Comparison of ENCODE assay signal across 21 cellular contexts in genomic region chr15:25931846-25932245, GRCh38.
A peak's percentile ranks its signal among the peaks of the same experiment; 100 is the strongest.
DNase-seq lines count a peak whose midpoint lies in the region; ATAC-seq lines count a peak whose summit lies in the region.
"Had no signal": no experiment of that assay in that cellular context is flagged by ENCODE, and none has a peak within 500 bp of the region (broad histone marks: within the 10 kb centered on the region; RNA-seq: fewer than 3 reads in every experiment).

No MANE protein-coding gene starts in this region.

- DNase-seq in EH (ENCODE audit: low read depth) (peak; percentile 10), epidermal melanocyte (ENCODE audit: insufficient read length, low spot score) (peak; percentile 49), kidney glomerular epithelial cell (lab: John Stamatoyannopoulos, UW) (peak; percentile 15), stromal cell of bone marrow (ENCODE audit: low read depth) (peak; percentile 14), NCI-H2029 (lab: John Stamatoyannopoulos, UW) (no peak)
- DNase-seq: CD4-positive, CD25-positive, alpha-beta regulatory T cell; DMS53; GOT3; HFFc6; Karpas-422; NCI-H1092 treated with DMSO at 0.1 percent for 48 hours; NCI-H1436; NCI-H187; NCI-H446 treated with DMSO at 0.1 percent for 48 hours; NCI-H526; NCI-H82; NK-92 treated with Interleukin-12 subunit alpha and Interleukin-12 subunit beta, amount 100 ng/mL, for 24 hours; PC-3 had no signal

- no peak for ATAC-seq in HG03457 (IDR thresholded peaks at IDR 0.05; ENCODE audit: unreplicated experiment)
- ATAC-seq in HG03520 (IDR thresholded peaks at IDR 0.05; ENCODE audit: unreplicated experiment) = no peak
- ATAC-seq: PC-3, SK-N-SH treated with all-trans-retinoic acid at 6 μM for 48 hours had no signal
